16 cellular contexts compared by ENCODE assay signal in genomic region chr13:97239943-97240788, GRCh38. TPM values are rescaled to one million over a fixed set of nuclear protein-coding genes. Genes with fewer than 3 reads are reported as not detected.
A peak's percentile ranks its signal among the peaks of the same experiment; 100 is the strongest.
DNase-seq lines count a peak whose midpoint lies in the region; ATAC-seq and TF ChIP-seq lines count a peak whose summit lies in the region.
"Had no signal": no experiment of that assay in that cellular context is flagged by ENCODE, and none has a peak within 500 bp of the region (broad histone marks: within the 10 kb centered on the region; RNA-seq: fewer than 3 reads in every experiment).

No MANE protein-coding gene starts in this region.

- TF ChIP-seq POLR2A in uterus (IDR thresholded peaks at IDR 0.05) = no peak

- no peak overlapping the region for H4K12ac ChIP-seq in trophoblast cell (ENCODE audit: low read depth, low read length)

- H4K8ac ChIP-seq in trophoblast cell (ENCODE audit: low read depth, low read length) = no peak overlapping the region

- H2BK12ac ChIP-seq in trophoblast cell (ENCODE audit: low read length) = no peak overlapping the region

- H3K79me1 ChIP-seq in trophoblast cell (ENCODE audit: low read length) = peaks cover 1% of the 10 kb centered on the region

- H3K27ac ChIP-seq in trophoblast cell (ENCODE audit: low read depth, low read length) = no peak overlapping the region
- H3K27ac ChIP-seq in uterus = peak overlapping the region; percentile 62 to 77

- H3K14ac ChIP-seq in trophoblast cell (ENCODE audit: low read length) = no peak overlapping the region

- H3K27me3 ChIP-seq in trophoblast cell (ENCODE audit: insufficient read depth, low read length) (no peaks in the 10 kb centered on the region), uterus (no peaks in the 10 kb centered on the region)

- WGBS in trophoblast cell (ENCODE audit: extremely low coverage, insufficient coverage, insufficient read length) = no CpG with 5 or more reads among the region's 3 CpGs

- H2AK5ac ChIP-seq in trophoblast cell (ENCODE audit: low read length) = no peak overlapping the region

- ATAC-seq in Right ventricle myocardium inferior (peak; percentile 5), left cardiac atrium (no peak), left ventricle myocardium superior (peak; percentile 1), HG03196 (IDR thresholded peaks at IDR 0.05; ENCODE audit: unreplicated experiment) (no peak), GM21381 (IDR thresholded peaks at IDR 0.05; ENCODE audit: unreplicated experiment) (no peak)
- ATAC-seq in stimulated activated naive CD8-positive, alpha-beta T cell treated with anti-CD3 and anti-CD28 coated beads, Interleukin-15, Interleukin-2, amounts not matched to agents 100 U/mL and 50 U/mL, for 24 hours = no peak
- ATAC-seq: activated naive CD8-positive, alpha-beta T cell treated with anti-CD3 and anti-CD28 coated beads, Interleukin-2, amount 50 U/mL, for 24 hours; stimulated activated memory B cell treated with anti-CD40 and anti-IgM and Interleukin-4, amounts not matched to agents 10 μg/mL and 1 μg/mL and 100 μg/mL, for 72 hours had no signal

- no peak overlapping the region for H3K23ac ChIP-seq in trophoblast cell (ENCODE audit: low read length)

- H3K9ac ChIP-seq in trophoblast cell (ENCODE audit: low read length) = no peak overlapping the region

- no peak overlapping the region for H3K4me2 ChIP-seq in trophoblast cell (ENCODE audit: low read length)

- H3K4me1 ChIP-seq in trophoblast cell (ENCODE audit: control insufficient read depth in 1 of 2, insufficient read depth in 2 of 2, low read length in 2 of 2) (peaks cover 3 to 13% of the 10 kb centered on the region in 2 experiments), uterus (peaks cover 3 to 6% of the 10 kb centered on the region in 2 donors)

- H4K91ac ChIP-seq in trophoblast cell (ENCODE audit: low read depth, low read length) = no peak overlapping the region

- no peak for TF ChIP-seq CTCF in uterus (IDR thresholded peaks at IDR 0.05)

- no peaks in the 10 kb centered on the region for H3K9me3 ChIP-seq in trophoblast cell (ENCODE audit: insufficient read depth, low read depth, low read length)
- H3K9me3 ChIP-seq in uterus = no peaks in the 10 kb centered on the region

- no peak overlapping the region for H2BK5ac ChIP-seq in trophoblast cell (ENCODE audit: low read depth, low read length, poor library complexity)

- H3K18ac ChIP-seq in trophoblast cell (ENCODE audit: low read length) = no peak overlapping the region

- H3K36me3 ChIP-seq in trophoblast cell (ENCODE audit: control insufficient read depth in 1 of 2, insufficient read depth in 2 of 2, low read length in 2 of 2) = peaks cover 11 to 30% of the 10 kb centered on the region in 2 experiments
- no peaks in the 10 kb centered on the region for H3K36me3 ChIP-seq in uterus

- no peak overlapping the region for H2AFZ ChIP-seq in trophoblast cell (ENCODE audit: insufficient read depth, low read length, poor library complexity)

- H3K79me2 ChIP-seq in trophoblast cell (ENCODE audit: control insufficient read depth, insufficient read depth, low read length, poor library complexity) = peaks cover 12% of the 10 kb centered on the region

- intact Hi-C loops in Right ventricle myocardium inferior (cut with DNase I) (loop anchor here (2.0 to 5.0 kb wide), 2 partner anchors 15 to 102 kb away; no protein-coding TSS in a partner anchor), left cardiac atrium (cut with DNase I) (no loop called here), left ventricle myocardium superior (cut with micrococcal nuclease) (no loop called here), uterus (cut with DNase I; ENCODE audit: low total_unique reads) (no loop called here)

- H3K4me3 ChIP-seq in trophoblast cell (ENCODE audit: low read depth, low read length) (no peak overlapping the region), uterus (no peak overlapping the region)

- DNase-seq in Right ventricle myocardium inferior (ENCODE audit: missing footprints) (no peak), left cardiac atrium (no peak), left ventricle myocardium superior (no peak), trophoblast cell (no peak), uterus (no peak)
- no peak for DNase-seq in stimulated activated naive CD8-positive, alpha-beta T cell treated with anti-CD3 and anti-CD28 coated beads, Interleukin-15, Interleukin-2, amounts not matched to agents 100 U/mL and 50 U/mL, for 24 hours
- DNase-seq: 8988T; activated CD4-positive, alpha-beta T cell treated with anti-CD3 and anti-CD28 coated beads, Interleukin-2, amount 10 ng/mL, durations not matched to agents 7 days and 5 days; activated naive CD8-positive, alpha-beta T cell treated with anti-CD3 and anti-CD28 coated beads, Interleukin-2, amount 50 U/mL, for 24 hours; activated T-cell treated with anti-CD3 and anti-CD28 coated beads, Interleukin-2, amount 50 U/mL, for 24 hours; hypothalamus; SHP77 treated with DMSO at 0.1 percent for 48 hours; T1000 had no signal

- peak overlapping the region; percentile 2 for H3K4ac ChIP-seq in trophoblast cell (ENCODE audit: low read depth, low read length)

- no peak overlapping the region for H2BK120ac ChIP-seq in trophoblast cell (ENCODE audit: insufficient read depth, low read length, poor library complexity)

RNA-seq across cellular contexts. Expression of gene MBNL2, which starts 18.0 kb away (rescaled TPM):
- total RNA-seq in Right ventricle myocardium inferior (69.1 TPM), left cardiac atrium (10 to 100 TPM; 52.0 to 60.3 TPM), left ventricle myocardium superior (66.7 TPM), uterus (100 to 1,000 TPM in 1 of 4 donors, 10 to 100 TPM in 3; 50.7 to 115 (median 72.0) TPM)
- polyA plus RNA-seq in trophoblast cell (2013) = 173 and 175 TPM in 2 replicates

Comparison
In these comparisons a context has a peak if more than half of its experiments do, and no peak if none do; other contexts are left out.
1. ATAC-seq: peak in Right ventricle myocardium inferior (single experiment) and left ventricle myocardium superior (single experiment); none in left cardiac atrium (0 of 2), HG03196 (single experiment), GM21381 (single experiment) and stimulated activated naive CD8-positive, alpha-beta T cell treated with anti-CD3 and anti-CD28 coated beads, Interleukin-15, Interleukin-2, amounts not matched to agents 100 U/mL and 50 U/mL, for 24 hours (single experiment).